Comparison of ENCODE assay signal across 16 cellular contexts in genomic region chr11:65792456-65792855, GRCh38. TPM values are rescaled to one million over a fixed set of nuclear protein-coding genes. Genes with fewer than 3 reads are reported as not detected.
DNase-seq lines count a peak whose midpoint lies in the region; ATAC-seq, FAIRE-seq and TF ChIP-seq lines count a peak whose summit lies in the region.
"Had no signal": no experiment of that assay in that cellular context is flagged by ENCODE, and none has a peak within 500 bp of the region (broad histone marks: within the 10 kb centered on the region; RNA-seq: fewer than 3 reads in every experiment).

No MANE protein-coding gene starts in this region.

- CTCF ChIA-PET in HCT116 (lab: Charles Lee) (interaction anchor here (0.9 to 5.8 kb wide), 3 partner anchors 12 to 68 kb away, joined by 3 to 73 read pairs (median 3); partner anchors contain the start of genes AP5B1 and MUS81), GM12878 (lab: Yijun Ruan, JAX) (interaction anchor here (1.6 to 5.9 kb wide), 6 partner anchors 9 to 68 kb away, joined by 7 to 62 read pairs (median 11); partner anchors contain the start of genes AP5B1 and MUS81)

- SMC1A ChIA-PET in GM12878 (lab: Charles Lee; ENCODE audit: uncharacterized antibody, unreplicated experiment): interaction anchor here (0.9 to 2.4 kb wide), 6 partner anchors 9 to 129 kb away, joined by 3 to 11 read pairs (median 3); partner anchors contain the start of gene RELA

- H3K9me2 ChIP-seq in HCT116 (ENCODE audit: insufficient read depth): no peaks in the 10 kb centered on the region

- no peak for TF ChIP-seq RAD21 in HCT116 (IDR thresholded peaks at IDR 0.05; ENCODE audit: low read depth)
- no peak for TF ChIP-seq RAD21 in GM12878 (IDR thresholded peaks at IDR 0.05; ENCODE audit: insufficient read depth, low read depth, low read length)

- H2AFZ ChIP-seq in HCT116 (ENCODE audit: low read depth, low read length, poor library complexity, severe bottlenecking) (no peak overlapping the region), GM12878 (ENCODE audit: control insufficient read depth, low read depth, low read length) (peak overlapping the region; percentile 76; the same call in 1 of the 2 replicates)

- H3K4me1 ChIP-seq in HCT116 (ENCODE audit: control insufficient read depth in 1 of 2, insufficient read depth in 2 of 2, low read length in 2 of 2) (peaks cover 54 to 64% of the 10 kb centered on the region in 2 experiments), GM12878 (ENCODE audit: control insufficient read depth, insufficient read depth, low read length) (peaks cover 30% of the 10 kb centered on the region), mucosa of stomach (ENCODE audit: control insufficient read depth, insufficient read depth, low read length) (peaks cover 64% of the 10 kb centered on the region)

- TF ChIP-seq EP300 in GM12878 (IDR thresholded peaks at IDR 0.05; ENCODE audit: borderline replicate concordance in 1 of 2, control insufficient read depth in 1 of 2, low read depth in 2 of 2, low read length in 2 of 2): no peak

- BruUV-seq in HCT116 (replicated peaks; lab: Mats Ljungman, UMichigan) (no TSS peak), GM12878 (replicated peaks; lab: Mats Ljungman, UMichigan) (no TSS peak)

- POLR2A ChIA-PET in HCT116 (lab: Charles Lee) (interaction anchor here (0.8 to 1.9 kb wide), 3 partner anchors 9 to 24 kb away, joined by 3 to 6 read pairs (median 3); no protein-coding TSS in a partner anchor), GM12878 (lab: Charles Lee) (interaction anchor here (0.6 to 5.8 kb wide), 9 partner anchors 8 to 129 kb away, joined by 3 to 27 read pairs (median 4); partner anchors contain the start of genes AP5B1 and RELA)

- ATAC-seq in HCT116: peak; percentile 71
- no peak for ATAC-seq in GM12878
- ATAC-seq in GM18511 (IDR thresholded peaks at IDR 0.05; ENCODE audit: unreplicated experiment): no peak
- no peak for ATAC-seq in omental fat pad (ENCODE audit: low FRiP score)
- ATAC-seq: right cardiac atrium had no signal

- DNase-seq in HCT116 (ENCODE audit: low read depth, low spot score) (no peak), GM12878 (ENCODE audit: low read depth, low spot score) (no peak), HCEC 1CT (no peak), omental fat pad (ENCODE audit: low spot score) (no peak)
- DNase-seq: activated T-cell treated with anti-CD3 and anti-CD28 coated beads for 4 hours; adrenal gland; effector CD4-positive, alpha-beta T cell; heart right ventricle; NCI-H82; right cardiac atrium had no signal

- WGBS in GM12878 (ENCODE audit: insufficient coverage, insufficient replicate concordance, low lambda C conversion rate, missing lambda C conversion rate): 77% methylated on average over 16 of the region's 16 CpGs

- TF ChIP-seq POLR2A in HCT116 (IDR thresholded peaks at IDR 0.05; ENCODE audit: borderline replicate concordance, extremely low read depth, insufficient read depth, insufficient read length): no peak
- TF ChIP-seq POLR2A in GM12878 (IDR thresholded peaks at IDR 0.05; ENCODE audit: low read depth, low read length): no peak

- intact Hi-C loops in HCT116 (cut with micrococcal nuclease): no loop called here
- intact Hi-C loops in GM12878 (cut with micrococcal nuclease; ENCODE audit: unreplicated experiment): no loop called here

- TF ChIP-seq CTCF in C4-2B (conservative IDR thresholded peaks at IDR 0.05) (no peak), HCT116 (IDR thresholded peaks at IDR 0.05 in 2 of 3, conservative IDR thresholded peaks at IDR 0.05 in 1 of 3; ENCODE audit: borderline replicate concordance in 1 of 3, insufficient read depth in 1 of 3, low read depth in 2 of 3, low read length in 2 of 3) (no peak), GM12878 (IDR thresholded peaks at IDR 0.05 in 2 of 3, conservative IDR thresholded peaks at IDR 0.05 in 1 of 3; ENCODE audit: control insufficient read depth in 2 of 3, extremely low read depth in 1 of 3, insufficient read depth in 1 of 3, low read depth in 3 of 3, low read length in 3 of 3) (no peak), omental fat pad (IDR thresholded peaks at IDR 0.05) (no peak)

- H3K27me3 ChIP-seq in HCT116 (ENCODE audit: insufficient read depth, low read length) (no peaks in the 10 kb centered on the region), GM12878 (replicated peaks in 1 of 2; ENCODE audit: control insufficient read depth in 2 of 2, insufficient read depth in 2 of 2, low read length in 1 of 2) (peaks cover 5% of the 10 kb centered on the region in 2 experiments; a peak in 2 of 4 replicates), mucosa of stomach (ENCODE audit: control insufficient read depth, insufficient read depth, low read length) (peaks cover 13% of the 10 kb centered on the region)

- peak overlapping the region; percentile 24 to 54 for H3K4me3 ChIP-seq in HCT116 (replicated peaks in 1 of 2; ENCODE audit: low read depth in 1 of 2, low read length in 2 of 2)
- no peak overlapping the region for H3K4me3 ChIP-seq in GM12878
- no peak overlapping the region for H3K4me3 ChIP-seq in mucosa of stomach (ENCODE audit: low read length)
- H3K4me3 ChIP-seq: adrenal gland, heart right ventricle had no signal

- RAD21 ChIA-PET in HCT116 (lab: Charles Lee; ENCODE audit: low non-redundant PET in 1 of 2, low total read pairs in 2 of 2, uncharacterized antibody in 2 of 2, unreplicated experiment in 2 of 2): interaction anchor here in 1 of 2 experiments (0.8 kb wide), 1 partner anchor 25 kb away, joined by 3 read pairs; no protein-coding TSS in a partner anchor
- RAD21 ChIA-PET in GM12878 (lab: Charles Lee; ENCODE audit: unreplicated experiment): interaction anchor here (1.1 to 1.8 kb wide), 4 partner anchors 10 to 67 kb away, joined by 3 to 6 read pairs (median 5); partner anchors contain the start of gene AP5B1

- peak overlapping the region; percentile 91 for H3K4me2 ChIP-seq in HCT116 (ENCODE audit: low read length)
- no peak overlapping the region for H3K4me2 ChIP-seq in GM12878 (ENCODE audit: control insufficient read depth, insufficient read depth)

- H3K79me2 ChIP-seq in HCT116 (ENCODE audit: insufficient read depth, low read length): peaks cover 51% of the 10 kb centered on the region
- H3K79me2 ChIP-seq in GM12878 (ENCODE audit: control insufficient read depth, insufficient read depth, low read length): no peaks in the 10 kb centered on the region

- peak overlapping the region; percentile 65 for H3K9ac ChIP-seq in HCT116 (ENCODE audit: low read length)
- H3K9ac ChIP-seq in GM12878 (ENCODE audit: control insufficient read depth, insufficient read depth, low read length): no peak overlapping the region
- peak overlapping the region; percentile 13 for H3K9ac ChIP-seq in mucosa of stomach (ENCODE audit: low read length)

- H3K36me3 ChIP-seq in HCT116 (ENCODE audit: control insufficient read depth in 1 of 2, insufficient read depth in 2 of 2, low read length in 2 of 2): peaks cover 12 to 20% of the 10 kb centered on the region in 2 experiments; a peak in 3 of 4 replicates
- no peaks in the 10 kb centered on the region for H3K36me3 ChIP-seq in GM12878 (ENCODE audit: control insufficient read depth in 2 of 2, insufficient read depth in 2 of 2, low read length in 1 of 2)
- H3K36me3 ChIP-seq in mucosa of stomach (ENCODE audit: control insufficient read depth, insufficient read depth, low read length): peaks cover 5% of the 10 kb centered on the region
- H3K36me3 ChIP-seq: adrenal gland, heart right ventricle had no signal

- H3K27ac ChIP-seq in C4-2B (peak overlapping the region; percentile 37; the same call in 1 of the 2 replicates), HCT116 (ENCODE audit: low read depth, low read length) (peak overlapping the region; percentile 94), GM12878 (ENCODE audit: control insufficient read depth, insufficient read depth) (no peak overlapping the region)
- H3K27ac ChIP-seq: adrenal gland had no signal

- no peak for FAIRE-seq in GM12878 (lab: Jason Lieb, UNC)

- in situ Hi-C loops in GM12878 (cut with MboI): no loop called here

- H4K20me1 ChIP-seq in HCT116 (ENCODE audit: insufficient read depth) (no peaks in the 10 kb centered on the region), GM12878 (ENCODE audit: control insufficient read depth, insufficient read depth) (no peaks in the 10 kb centered on the region)

- H3K9me3 ChIP-seq in HCT116 (ENCODE audit: control insufficient read depth in 1 of 2, insufficient read depth in 1 of 2, low read depth in 1 of 2, low read length in 2 of 2) (no peaks in the 10 kb centered on the region), GM12878 (replicated peaks; ENCODE audit: control insufficient read depth, insufficient read depth, low read length) (no peaks in the 10 kb centered on the region), mucosa of stomach (ENCODE audit: control insufficient read depth, low read length) (no peaks in the 10 kb centered on the region)
- H3K9me3 ChIP-seq: adrenal gland, heart right ventricle had no signal

RNA-seq across cellular contexts. Expression of gene OVOL1, which starts 5.6 kb away (rescaled TPM):
- total RNA-seq in HCT116 (2021; ENCODE audit: unreplicated experiment) (14.7 TPM), GM12878 (2014; rRNA removed) (0.11 TPM in 1 of 2 replicates, not detected in the other), GM12878 (2014; rRNA removed; fragmentation: Illumina TruSeq; extraction: Trizol) (0.04 TPM in 1 of 2 replicates, not detected in the other), GM12878 (2021) (not detected in 2 replicates), omental fat pad (not detected)
- polyA plus RNA-seq in HCT116 (2012): 14.2 and 16.3 TPM in 2 replicates
- total RNA-seq in GM12878 (2013; cell fraction: nucleolus; rRNA removed): 1.3 and 2.3 TPM in 2 replicates
- not detected for polyA plus RNA-seq in GM12878 (2011; ENCODE audit: low read depth)
- polyA plus RNA-seq in GM12878 (2011; rRNA removed) (0.48 and 0.96 TPM in 2 replicates), GM12878 (2014; fragmentation: Illumina TruSeq; extraction: Trizol) (not detected in 2 replicates), GM12878 (2014; fragmentation: Nextera tagmentation; extraction: Ambion mirVana) (not detected), GM12878 (2014; rRNA removed) (0.04 and 0.09 TPM in 2 replicates), GM12878 (2016; fragmentation: Nextera tagmentation; extraction: Ambion mirVana) (not detected)
- 1.3 and 1.5 TPM in 2 replicates for polyA plus RNA-seq in GM12878 (2011; cell fraction: cytosol; rRNA removed)
- 2.6 and 3.1 TPM in 2 replicates for polyA plus RNA-seq in GM12878 (2011; cell fraction: nucleus; rRNA removed)
- polyA plus RNA-seq in GM12878 (2012): 0.09 and 0.27 TPM in 2 replicates
- 1.2 and 2.4 TPM in 2 replicates for polyA minus RNA-seq in GM12878 (2011; rRNA and poly(A)+ RNA removed)
- polyA minus RNA-seq in GM12878 (2011; cell fraction: cytosol; rRNA and poly(A)+ RNA removed): 0.31 and 0.53 TPM in 2 replicates
- 1.8 and 1.9 TPM in 2 replicates for polyA minus RNA-seq in GM12878 (2011; cell fraction: nucleus; rRNA and poly(A)+ RNA removed)
- total RNA-seq: adrenal gland, cardiac septum, heart right ventricle, mesenteric fat pad, right cardiac atrium, RPMI7951 had no signal
- polyA plus RNA-seq: heart right ventricle, right cardiac atrium had no signal

RNA-seq across cellular contexts. Expression of gene AP5B1, which starts 11.7 kb away (rescaled TPM):
- 19.5 TPM for total RNA-seq in HCT116 (2021; ENCODE audit: unreplicated experiment)
- polyA plus RNA-seq in HCT116 (2012): 10.5 and 11.1 TPM in 2 replicates
- total RNA-seq in GM12878 (2013; cell fraction: nucleolus; rRNA removed): 20.5 and 23.5 TPM in 2 replicates
- 7.0 and 9.1 TPM in 2 replicates for total RNA-seq in GM12878 (2014; rRNA removed)
- total RNA-seq in GM12878 (2014; rRNA removed; fragmentation: Illumina TruSeq; extraction: Trizol): 2.3 and 2.7 TPM in 2 replicates
- 12.2 and 13.1 TPM in 2 replicates for total RNA-seq in GM12878 (2021)
- 3.1 TPM for polyA plus RNA-seq in GM12878 (2011; ENCODE audit: low read depth)
- polyA plus RNA-seq in GM12878 (2011; rRNA removed): 3.0 and 4.7 TPM in 2 replicates
- polyA plus RNA-seq in GM12878 (2011; cell fraction: cytosol; rRNA removed): 7.1 and 9.5 TPM in 2 replicates
- 27.2 and 28.1 TPM in 2 replicates for polyA plus RNA-seq in GM12878 (2011; cell fraction: nucleus; rRNA removed)
- polyA plus RNA-seq in GM12878 (2012): 5.8 and 5.9 TPM in 2 replicates
- 1.4 and 1.9 TPM in 2 replicates for polyA plus RNA-seq in GM12878 (2014; fragmentation: Illumina TruSeq; extraction: Trizol)
- polyA plus RNA-seq in GM12878 (2014; fragmentation: Nextera tagmentation; extraction: Ambion mirVana): under 1 TPM; 0.47 to 0.55 TPM
- polyA plus RNA-seq in GM12878 (2014; rRNA removed): 7.6 and 8.2 TPM in 2 replicates
- 1 to 10 TPM; 4.9 to 8.5 TPM for polyA plus RNA-seq in GM12878 (2016; fragmentation: Nextera tagmentation; extraction: Ambion mirVana)
- polyA minus RNA-seq in GM12878 (2011; rRNA and poly(A)+ RNA removed): 7.8 and 15.0 TPM in 2 replicates
- 7.2 and 7.9 TPM in 2 replicates for polyA minus RNA-seq in GM12878 (2011; cell fraction: cytosol; rRNA and poly(A)+ RNA removed)
- polyA minus RNA-seq in GM12878 (2011; cell fraction: nucleus; rRNA and poly(A)+ RNA removed): 15.8 and 21.7 TPM in 2 replicates
- total RNA-seq in omental fat pad: 10 to 100 TPM; 15.4 to 32.8 (median 30.9) TPM

RNA-seq across cellular contexts. Expression of gene SNX32, which starts 41.3 kb away (rescaled TPM):
- total RNA-seq in HCT116 (2021; ENCODE audit: unreplicated experiment) (not detected), GM12878 (2014; rRNA removed) (0.11 and 0.54 TPM in 2 replicates), GM12878 (2014; rRNA removed; fragmentation: Illumina TruSeq; extraction: Trizol) (not detected in 2 replicates), GM12878 (2021) (0.16 and 0.41 TPM in 2 replicates), omental fat pad (1 to 10 TPM in 2 of 4 donors, under 1 TPM in 2; 0.79 to 1.6 (median 1.1) TPM)
- polyA plus RNA-seq in HCT116 (2012): 0.20 and 0.39 TPM in 2 replicates
- 0.51 and 0.54 TPM in 2 replicates for total RNA-seq in GM12878 (2013; cell fraction: nucleolus; rRNA removed)
- polyA plus RNA-seq in GM12878 (2011; ENCODE audit: low read depth): 0.96 TPM
- polyA plus RNA-seq in GM12878 (2011; rRNA removed) (0.05 TPM in 1 of 2 replicates, not detected in the other), GM12878 (2014; fragmentation: Illumina TruSeq; extraction: Trizol) (0.21 TPM in 1 of 2 replicates, not detected in the other), GM12878 (2014; fragmentation: Nextera tagmentation; extraction: Ambion mirVana) (under 1 TPM; 0.04 to 0.06 TPM), GM12878 (2014; rRNA removed) (0.10 and 0.36 TPM in 2 replicates), GM12878 (2016; fragmentation: Nextera tagmentation; extraction: Ambion mirVana) (1 to 10 TPM in 1 of 2 experiments, under 1 TPM in 1; 0.67 to 1.5 TPM)
- 0.08 and 0.10 TPM in 2 replicates for polyA plus RNA-seq in GM12878 (2011; cell fraction: cytosol; rRNA removed)
- polyA plus RNA-seq in GM12878 (2011; cell fraction: nucleus; rRNA removed): 0.57 and 0.93 TPM in 2 replicates
- polyA plus RNA-seq in GM12878 (2012): 1.5 TPM in 2 replicates
- polyA minus RNA-seq in GM12878 (2011; rRNA and poly(A)+ RNA removed): not detected in 2 replicates
- polyA minus RNA-seq in GM12878 (2011; cell fraction: cytosol; rRNA and poly(A)+ RNA removed): not detected in 2 replicates
- 0.19 and 0.24 TPM in 2 replicates for polyA minus RNA-seq in GM12878 (2011; cell fraction: nucleus; rRNA and poly(A)+ RNA removed)
- total RNA-seq: mesenteric fat pad, RPMI7951 had no signal

Comparison
In these comparisons a context has a peak if more than half of its experiments do, and no peak if none do; other contexts are left out.
1. H3K4me3 ChIP-seq: peak in HCT116 (2 of 2); none in GM12878 (single experiment) and mucosa of stomach (single experiment).